ENCODE assay signal across 31 cellular contexts in the genomic region with DNA sequence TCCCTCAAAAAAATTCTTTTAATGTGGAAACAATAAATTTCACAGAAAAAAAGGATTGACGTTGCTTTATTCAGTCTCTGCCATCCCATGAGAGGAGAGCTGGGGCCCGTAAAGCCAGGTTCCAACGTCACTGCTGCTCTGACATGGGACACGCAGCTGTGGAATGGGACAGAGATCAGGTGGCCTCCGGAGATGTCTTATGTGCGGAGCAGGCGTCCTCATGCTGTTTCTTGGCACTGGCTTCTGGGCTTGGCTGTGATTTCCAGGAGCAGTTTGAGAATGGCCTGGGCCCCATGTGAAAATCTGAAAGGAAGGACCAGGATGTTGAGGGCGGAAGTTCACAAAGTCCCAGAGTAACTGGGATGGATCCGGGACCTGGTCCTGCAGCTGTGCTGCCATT. TPM values are rescaled to one million over a fixed set of nuclear protein-coding genes. Genes with fewer than 3 reads are reported as not detected.
A peak's percentile ranks its signal among the peaks of the same experiment; 100 is the strongest.
DNase-seq lines count a peak whose midpoint lies in the region; ATAC-seq, FAIRE-seq and TF ChIP-seq lines count a peak whose summit lies in the region.
"Had no signal": no experiment of that assay in that cellular context is flagged by ENCODE, and none has a peak within 500 bp of the region (broad histone marks: within the 10 kb centered on the region; RNA-seq: fewer than 3 reads in every experiment).

No MANE protein-coding gene starts in this region.

- H3K27me3 Mint-ChIP-seq in T-helper 17 cell (no peaks in the 10 kb centered on the region), mesothelial cell of epicardium (ENCODE audit: low read depth) (no peaks in the 10 kb centered on the region)
- H3K27me3 Mint-ChIP-seq: activated naive CD8-positive, alpha-beta T cell; dendritic cell treated with granulocyte-macrophage colony-stimulating factor and Interleukin-4, amounts not matched to agents 40 ng/mL and 50 ng/mL, for 4 days had no signal

- H3K36me3 ChIP-seq in tibial artery, result peaks cover 11 to 65% (median 42%) of the 10 kb centered on the region in 3 donors

- no peak overlapping the region for H3K4me3 ChIP-seq in tibial artery
- H3K4me3 ChIP-seq: spleen, stomach, thyroid gland had no signal

- H3K4me3 Mint-ChIP-seq in T-helper 17 cell, result no peak overlapping the region
- H3K4me3 Mint-ChIP-seq in mesothelial cell of epicardium, result no peak overlapping the region
- H3K4me3 Mint-ChIP-seq: activated CD8-positive, alpha-beta T cell treated with anti-CD3 and anti-CD28 coated beads, Interleukin-2, amount 10 ng/mL, durations not matched to agents 7 days and 5 days; activated naive CD8-positive, alpha-beta T cell; dendritic cell treated with granulocyte-macrophage colony-stimulating factor and Interleukin-4, amounts not matched to agents 40 ng/mL and 50 ng/mL, for 4 days; endodermal cell; H9 had no signal

- peaks cover 10% of the 10 kb centered on the region for H3K36me3 Mint-ChIP-seq in T-helper 17 cell (ENCODE audit: low read depth)
- H3K36me3 Mint-ChIP-seq in mesothelial cell of epicardium, result peaks cover 19% of the 10 kb centered on the region
- H3K36me3 Mint-ChIP-seq: activated naive CD8-positive, alpha-beta T cell had no signal

- intact Hi-C loops in tibial artery (cut with DNase I; ENCODE audit: low total_unique reads), result no loop called here

- peaks cover 0 to 99% (median 68%) of the 10 kb centered on the region in 4 donors for H3K4me1 ChIP-seq in tibial artery

- H3K9me3 Mint-ChIP-seq in mesothelial cell of epicardium, result no peaks in the 10 kb centered on the region
- H3K9me3 Mint-ChIP-seq: dendritic cell treated with granulocyte-macrophage colony-stimulating factor and Interleukin-4, amounts not matched to agents 40 ng/mL and 50 ng/mL, for 4 days; endodermal cell; H9 had no signal

- ATAC-seq in T-helper 17 cell, result no peak
- ATAC-seq in HG02763 (IDR thresholded peaks at IDR 0.05; ENCODE audit: unreplicated experiment), result no peak
- ATAC-seq: activated CD8-positive, alpha-beta T cell treated with anti-CD3 and anti-CD28 coated beads, Interleukin-2, amount 10 ng/mL, durations not matched to agents 7 days and 5 days; esophagus mucosa; HepG2 had no signal

- H3K27me3 ChIP-seq in tibial artery, result no peaks in the 10 kb centered on the region
- H3K27me3 ChIP-seq: spleen, stomach, thyroid gland had no signal

- DNase-seq in T-helper 17 cell (no peak), cerebellum (ENCODE audit: low spot score) (peak; percentile 38), mesothelial cell of epicardium (ENCODE audit: low spot score in 2 of 2, unreplicated experiment in 2 of 2) (no peak), tibial artery (no peak), kidney tubule cell (ENCODE audit: low spot score) (no peak), RCC 7860 (ENCODE audit: low spot score) (no peak)
- DNase-seq: activated CD8-positive, alpha-beta T cell treated with anti-CD3 and anti-CD28 coated beads, Interleukin-2, amount 10 ng/mL, durations not matched to agents 7 days and 5 days; activated effector memory CD4-positive, alpha-beta T cell treated with Interleukin-2 at 50 U/mL for 16 hours; COR-L47; endodermal cell; foreskin fibroblast; H9; Karpas-422; kidney glomerular epithelial cell; NCI-H1436; NCI-H2081 treated with DMSO at 0.1 percent for 48 hours; NCI-H226; NCI-H69; retina; SHP77 treated with DMSO at 0.1 percent for 48 hours; spleen; stimulated activated CD4-positive, alpha-beta T cell treated with anti-CD3 and anti-CD28 coated beads, Interleukin-2, amount 100 ng/mL, for 24 hours; stomach; thyroid gland had no signal

- H3K9me3 ChIP-seq in T-helper 17 cell (ENCODE audit: control insufficient read depth, low read length, poor library complexity, severe bottlenecking), result no peaks in the 10 kb centered on the region
- H3K9me3 ChIP-seq in tibial artery, result no peaks in the 10 kb centered on the region
- H3K9me3 ChIP-seq: spleen, stomach, thyroid gland had no signal

- peak overlapping the region; percentile 54 to 82 for H3K27ac ChIP-seq in tibial artery
- H3K27ac ChIP-seq: spleen, stomach, thyroid gland had no signal

- H3K27ac Mint-ChIP-seq in T-helper 17 cell, result peak overlapping the region; percentile 21
- peak overlapping the region; percentile 32 for H3K27ac Mint-ChIP-seq in mesothelial cell of epicardium
- H3K27ac Mint-ChIP-seq: activated CD8-positive, alpha-beta T cell treated with anti-CD3 and anti-CD28 coated beads, Interleukin-2, amount 10 ng/mL, durations not matched to agents 7 days and 5 days; activated naive CD8-positive, alpha-beta T cell; dendritic cell treated with granulocyte-macrophage colony-stimulating factor and Interleukin-4, amounts not matched to agents 40 ng/mL and 50 ng/mL, for 4 days; endodermal cell had no signal

- H3K4me1 Mint-ChIP-seq in T-helper 17 cell, result peaks cover 20% of the 10 kb centered on the region
- peaks cover 22% of the 10 kb centered on the region for H3K4me1 Mint-ChIP-seq in mesothelial cell of epicardium

- FAIRE-seq in RCC 7860 (lab: Jason Lieb, UNC), result no peak
- FAIRE-seq: bronchial epithelial cell, G401.6, HepG2 had no signal

- no peak for TF ChIP-seq CTCF in mesothelial cell of epicardium (IDR thresholded peaks at IDR 0.05; ENCODE audit: unreplicated experiment)
- no peak for TF ChIP-seq CTCF in tibial artery (IDR thresholded peaks at IDR 0.05)

RNA-seq across cellular contexts. Expression of a gene that starts 32.4 kb away (rescaled TPM):
- 100 to 1,000 TPM; 259 to 267 TPM for total RNA-seq in T-helper 17 cell
- 36.8 TPM for total RNA-seq in cerebellum
- total RNA-seq in mesothelial cell of epicardium, result 60.2 to 63.3 TPM (median 61.2 TPM) in 3 replicates
